In genomic region chr3:43537206-43537605, GRCh38 we compare ENCODE assay signal across 1 cellular context.
TF ChIP-seq lines count a peak whose summit lies in the region.

No MANE protein-coding gene starts in this region.

TF ChIP-seq in GM23338, 12 proteins besides CTCF, POLR2A, EP300 and RAD21 (continued from another document):
- TF ChIP-seq REST (IDR thresholded peaks at IDR 0.05; ENCODE audit: unreplicated experiment) (no peak), EZH2phosphoT487 (IDR thresholded peaks at IDR 0.05; ENCODE audit: unreplicated experiment) (no peak)
